Comparison of ENCODE assay signal across 31 cellular contexts in genomic region chr12:19477071-19477470, GRCh38.
"Had no signal": no experiment of that assay in that cellular context is flagged by ENCODE, and none has a peak within 500 bp of the region (broad histone marks: within the 10 kb centered on the region; RNA-seq: fewer than 3 reads in every experiment).

No MANE protein-coding gene starts in this region.

- H3K4me3 ChIP-seq: breast epithelium, neural progenitor cell, right atrium auricular region, thoracic aorta, upper lobe of left lung had no signal

- H3K36me3 ChIP-seq: thoracic aorta had no signal

- H3K27ac ChIP-seq: breast epithelium, neural progenitor cell, parathyroid adenoma, right atrium auricular region, thoracic aorta, upper lobe of left lung, WERI-Rb-1 had no signal

- H3K4me3 Mint-ChIP-seq: activated CD8-positive, alpha-beta T cell treated with anti-CD3 and anti-CD28 coated beads, Interleukin-2, amount 10 ng/mL, durations not matched to agents 7 days and 5 days; activated naive CD4-positive, alpha-beta T cell treated with anti-CD3 and anti-CD28 coated beads for 36 hours; activated T-helper 1 cell treated with anti-CD3 and anti-CD28 coated beads, Interleukin-12 subunit alpha, Interleukin-12 subunit beta, Interleukin-2, Interleukin-4 antibody, amounts not matched to agents 30 ng/mL and 10 ng/mL and 1 ng/mL, durations not matched to agents 14 hours and 24 hours and 36 hours; dendritic cell treated with granulocyte-macrophage colony-stimulating factor and Interleukin-4, amounts not matched to agents 40 ng/mL and 50 ng/mL, for 4 days; endodermal cell; mesothelial cell of epicardium; naive B cell; neural progenitor cell; stimulated activated naive CD8-positive, alpha-beta T cell treated with anti-CD3 and anti-CD28 coated beads, Interleukin-15, Interleukin-2, amounts not matched to agents 100 ng/mL and 50 ng/mL, for 24 hours had no signal

- ATAC-seq: activated CD8-positive, alpha-beta T cell treated with anti-CD3 and anti-CD28 coated beads, Interleukin-2, amount 10 ng/mL, durations not matched to agents 7 days and 5 days; esophagus mucosa; left colon had no signal

- H3K27me3 Mint-ChIP-seq: dendritic cell treated with granulocyte-macrophage colony-stimulating factor and Interleukin-4, amounts not matched to agents 40 ng/mL and 50 ng/mL, for 4 days; naive B cell; stimulated activated naive CD8-positive, alpha-beta T cell treated with anti-CD3 and anti-CD28 coated beads, Interleukin-15, Interleukin-2, amounts not matched to agents 100 ng/mL and 50 ng/mL, for 24 hours had no signal

- DNase-seq: activated CD4-positive, alpha-beta T cell treated with anti-CD3 and anti-CD28 coated beads, Interleukin-2, amount 50 U/mL, for 1 hour; activated CD4-positive, CD25-positive, alpha-beta regulatory T cell treated with anti-CD3 and anti-CD28 coated beads, Interleukin-2, amount 50 U/mL, for 72 hours; activated CD8-positive, alpha-beta T cell treated with anti-CD3 and anti-CD28 coated beads, Interleukin-2, amount 10 ng/mL, durations not matched to agents 7 days and 5 days; activated effector memory CD4-positive, alpha-beta T cell treated with anti-CD3 and anti-CD28 coated beads, Interleukin-2, amount 50 U/mL, for 16 hours; activated naive CD4-positive, alpha-beta T cell treated with anti-CD3 and anti-CD28 coated beads for 36 hours; activated T-cell treated with anti-CD3 and anti-CD28 coated beads for 4 hours; central memory CD4-positive, alpha-beta T cell; endodermal cell; foreskin fibroblast; head of caudate nucleus; hippocampal formation; kidney; left colon; mammary epithelial cell; naive B cell; occipital lobe; stimulated activated CD4-positive, alpha-beta T cell treated with anti-CD3 and anti-CD28 coated beads, Interleukin-15, amount 100 ng/mL, for 24 hours; stimulated activated CD4-positive, alpha-beta T cell treated with anti-CD3 and anti-CD28 coated beads, Interleukin-2, amount 100 ng/mL, for 24 hours; T-helper 9 cell; upper lobe of left lung; WERI-Rb-1 had no signal

- H3K27ac Mint-ChIP-seq: activated CD8-positive, alpha-beta T cell treated with anti-CD3 and anti-CD28 coated beads, Interleukin-2, amount 10 ng/mL, durations not matched to agents 7 days and 5 days; activated naive CD4-positive, alpha-beta T cell treated with anti-CD3 and anti-CD28 coated beads for 36 hours; activated T-helper 1 cell treated with anti-CD3 and anti-CD28 coated beads, Interleukin-12 subunit alpha, Interleukin-12 subunit beta, Interleukin-2, Interleukin-4 antibody, amounts not matched to agents 30 ng/mL and 10 ng/mL and 1 ng/mL, durations not matched to agents 14 hours and 24 hours and 36 hours; endodermal cell; mesothelial cell of epicardium; neural progenitor cell had no signal

- H3K4me1 ChIP-seq: breast epithelium, neural progenitor cell, parathyroid adenoma had no signal

- H3K27me3 ChIP-seq: breast epithelium, neural progenitor cell, right atrium auricular region, upper lobe of left lung had no signal
